ENCODE assay signal across 16 cellular contexts in the genomic region with DNA sequence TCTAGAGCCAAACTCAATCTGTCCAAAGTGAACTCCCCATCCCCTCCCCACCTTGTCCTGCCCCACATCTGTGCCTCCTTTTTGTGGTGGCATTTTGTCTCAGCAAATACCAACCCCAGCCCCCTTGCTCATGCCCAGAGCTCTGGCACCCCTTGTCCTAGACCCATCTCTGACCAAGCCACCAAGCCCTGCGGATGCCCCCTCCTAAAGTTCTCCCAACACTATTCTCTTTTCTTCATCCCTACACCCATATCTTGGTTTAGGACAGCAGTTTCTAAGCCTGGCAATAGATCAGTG. TPM values are rescaled to one million over a fixed set of nuclear protein-coding genes. Genes with fewer than 3 reads are reported as not detected.
DNase-seq lines count a peak whose midpoint lies in the region; ATAC-seq lines count a peak whose summit lies in the region.
"Had no signal": no experiment of that assay in that cellular context is flagged by ENCODE, and none has a peak within 500 bp of the region (broad histone marks: within the 10 kb centered on the region; RNA-seq: fewer than 3 reads in every experiment).

No MANE protein-coding gene starts in this region.

- DNase-seq in T-helper 1 cell: no peak
- peak; percentile 8 for DNase-seq in Right ventricle myocardium superior
- DNase-seq in right cardiac atrium: no peak
- DNase-seq in effector memory CD8-positive, alpha-beta T cell: no peak
- DNase-seq in stimulated activated effector memory CD8-positive, alpha-beta T cell treated with anti-CD3 and anti-CD28 coated beads, Interleukin-12 subunit alpha, Interleukin-12 subunit beta, amount 100 ng/mL, for 72 hours (ENCODE audit: low spot score in 2 of 2): no peak
- no peak for DNase-seq in NCI-H2107 treated with DMSO at 0.1 percent for 48 hours (lab: John Stamatoyannopoulos, UW; ENCODE audit: unreplicated experiment)
- DNase-seq in stimulated activated naive CD4-positive, alpha-beta T cell (lab: John Stamatoyannopoulos, UW): no peak
- DNase-seq: DMS79, GM23248, NCI-H1436, NCI-H2029 treated with DMSO at 0.1 percent for 48 hours, NCI-H510A treated with DMSO at 0.1 percent for 48 hours had no signal

- no peaks in the 10 kb centered on the region for H3K9me3 Mint-ChIP-seq in T-helper 1 cell treated with Interleukin-12 subunit alpha and Interleukin-12 subunit beta and Interleukin-4 antibody, amounts not matched to agents 30 μg/mL and 1 μg/mL, for 36 hours
- H3K9me3 Mint-ChIP-seq in effector memory CD8-positive, alpha-beta T cell: no peaks in the 10 kb centered on the region
- no peaks in the 10 kb centered on the region for H3K9me3 Mint-ChIP-seq in stimulated activated effector memory CD8-positive, alpha-beta T cell treated with anti-CD3 and anti-CD28 coated beads, Interleukin-12 subunit alpha, Interleukin-12 subunit beta, amount 100 ng/mL, for 72 hours

- no peaks in the 10 kb centered on the region for H3K4me1 ChIP-seq in right cardiac atrium (ENCODE audit: control insufficient read depth, insufficient read depth, low read length)

- no peak overlapping the region for H3K4me3 Mint-ChIP-seq in T-helper 1 cell treated with Interleukin-12 subunit alpha and Interleukin-12 subunit beta and Interleukin-4 antibody, amounts not matched to agents 30 μg/mL and 1 μg/mL, for 36 hours
- H3K4me3 Mint-ChIP-seq in effector memory CD8-positive, alpha-beta T cell: no peak overlapping the region
- no peak overlapping the region for H3K4me3 Mint-ChIP-seq in stimulated activated effector memory CD8-positive, alpha-beta T cell treated with anti-CD3 and anti-CD28 coated beads, Interleukin-12 subunit alpha, Interleukin-12 subunit beta, amount 100 ng/mL, for 72 hours

- no peak overlapping the region for H3K27ac ChIP-seq in right cardiac atrium (ENCODE audit: low read length)
- H3K27ac ChIP-seq: BLaER1 treated with 17β-estradiol and CSF1 and Interleukin-3, amounts not matched to agents 10 nM and 100 nM; GM23248; Peyer's patch had no signal

- intact Hi-C loops in Right ventricle myocardium superior (cut with DNase I): no loop called here
- intact Hi-C loops in right cardiac atrium (cut with DNase I): loop anchor here in 3 of 4 donors (5.0 to 10.0 kb wide), 3 partner anchors 356 to 366 kb away; no protein-coding TSS in a partner anchor

- whole genome bisulfite sequencing in right cardiac atrium: 98% methylated on average over 1 of the region's 1 CpG

- ATAC-seq in Right ventricle myocardium superior (ENCODE audit: poor library complexity) (no peak), right cardiac atrium (no peak)
- ATAC-seq in effector memory CD8-positive, alpha-beta T cell (replicated peaks): no peak
- ATAC-seq in stimulated activated effector memory CD8-positive, alpha-beta T cell treated with anti-CD3 and anti-CD28 coated beads, Interleukin-12 subunit alpha, Interleukin-12 subunit beta, amount 100 ng/mL, for 72 hours: no peak
- ATAC-seq: K562 had no signal

- H3K9me3 ChIP-seq in right cardiac atrium (ENCODE audit: control insufficient read depth, low read length): no peaks in the 10 kb centered on the region
- H3K9me3 ChIP-seq: BLaER1 treated with 17β-estradiol and CSF1 and Interleukin-3, amounts not matched to agents 10 nM and 100 nM; Peyer's patch had no signal

- H3K4me3 ChIP-seq in right cardiac atrium (ENCODE audit: low read length): no peak overlapping the region
- H3K4me3 ChIP-seq: BLaER1 treated with 17β-estradiol and CSF1 and Interleukin-3, amounts not matched to agents 10 nM and 100 nM; GM23248; K562; Peyer's patch had no signal

- peaks cover 19% of the 10 kb centered on the region for H3K36me3 Mint-ChIP-seq in T-helper 1 cell treated with Interleukin-12 subunit alpha and Interleukin-12 subunit beta and Interleukin-4 antibody, amounts not matched to agents 30 μg/mL and 1 μg/mL, for 36 hours (ENCODE audit: low read depth)
- peaks cover 46% of the 10 kb centered on the region for H3K36me3 Mint-ChIP-seq in effector memory CD8-positive, alpha-beta T cell (ENCODE audit: insufficient read depth)
- peaks cover 41% of the 10 kb centered on the region for H3K36me3 Mint-ChIP-seq in stimulated activated effector memory CD8-positive, alpha-beta T cell treated with anti-CD3 and anti-CD28 coated beads, Interleukin-12 subunit alpha, Interleukin-12 subunit beta, amount 100 ng/mL, for 72 hours

- no peaks in the 10 kb centered on the region for H3K27me3 Mint-ChIP-seq in T-helper 1 cell treated with Interleukin-12 subunit alpha and Interleukin-12 subunit beta and Interleukin-4 antibody, amounts not matched to agents 30 μg/mL and 1 μg/mL, for 36 hours (ENCODE audit: low read depth)
- no peaks in the 10 kb centered on the region for H3K27me3 Mint-ChIP-seq in effector memory CD8-positive, alpha-beta T cell

- peak overlapping the region; percentile 13 for H3K27ac Mint-ChIP-seq in T-helper 1 cell treated with Interleukin-12 subunit alpha and Interleukin-12 subunit beta and Interleukin-4 antibody, amounts not matched to agents 30 μg/mL and 1 μg/mL, for 36 hours
- H3K27ac Mint-ChIP-seq in effector memory CD8-positive, alpha-beta T cell: peak overlapping the region; percentile 58 to 80
- peak overlapping the region; percentile 93 for H3K27ac Mint-ChIP-seq in stimulated activated effector memory CD8-positive, alpha-beta T cell treated with anti-CD3 and anti-CD28 coated beads, Interleukin-12 subunit alpha, Interleukin-12 subunit beta, amount 100 ng/mL, for 72 hours

- H3K4me1 Mint-ChIP-seq in T-helper 1 cell treated with Interleukin-12 subunit alpha and Interleukin-12 subunit beta and Interleukin-4 antibody, amounts not matched to agents 30 μg/mL and 1 μg/mL, for 36 hours (ENCODE audit: low read depth): peaks cover 6% of the 10 kb centered on the region
- peaks cover 12 to 14% of the 10 kb centered on the region in 2 donors for H3K4me1 Mint-ChIP-seq in effector memory CD8-positive, alpha-beta T cell (ENCODE audit: low read depth in 2 of 2)
- peaks cover 18% of the 10 kb centered on the region for H3K4me1 Mint-ChIP-seq in stimulated activated effector memory CD8-positive, alpha-beta T cell treated with anti-CD3 and anti-CD28 coated beads, Interleukin-12 subunit alpha, Interleukin-12 subunit beta, amount 100 ng/mL, for 72 hours

- no peaks in the 10 kb centered on the region for H3K27me3 ChIP-seq in right cardiac atrium (ENCODE audit: control insufficient read depth, insufficient read depth)
- H3K27me3 ChIP-seq: Peyer's patch had no signal

RNA-seq across cellular contexts. Expression of gene ACAA1, which starts 17.7 kb away (rescaled TPM):
- total RNA-seq in Right ventricle myocardium superior: 111 TPM
- 10 to 100 TPM; 80.8 to 98.8 (median 88.4) TPM for total RNA-seq in right cardiac atrium
- polyA plus RNA-seq in right cardiac atrium: 98.8 TPM

RNA-seq across cellular contexts. Expression of gene MYD88, which starts 19.3 kb away (rescaled TPM):
- total RNA-seq in Right ventricle myocardium superior (7.3 TPM), right cardiac atrium (10 to 100 TPM; 11.1 to 19.8 (median 13.1) TPM)
- 8.4 TPM for polyA plus RNA-seq in right cardiac atrium

RNA-seq across cellular contexts. Expression of gene OXSR1, which starts 46.1 kb away (rescaled TPM):
- total RNA-seq in Right ventricle myocardium superior (24.0 TPM), right cardiac atrium (10 to 100 TPM; 20.2 to 39.1 (median 25.1) TPM)
- 12.9 TPM for polyA plus RNA-seq in right cardiac atrium

Comparison
In these comparisons a context has a peak if more than half of its experiments do, and no peak if none do; other contexts are left out.
1. H3K27ac Mint-ChIP-seq: peak in every context shown above with its lines; median percentile 93 in stimulated activated effector memory CD8-positive, alpha-beta T cell treated with anti-CD3 and anti-CD28 coated beads, Interleukin-12 subunit alpha, Interleukin-12 subunit beta, amount 100 ng/mL, for 72 hours; 69 in effector memory CD8-positive, alpha-beta T cell; 13 in T-helper 1 cell treated with Interleukin-12 subunit alpha and Interleukin-12 subunit beta and Interleukin-4 antibody, amounts not matched to agents 30 μg/mL and 1 μg/mL, for 36 hours.